In the genomic region with DNA sequence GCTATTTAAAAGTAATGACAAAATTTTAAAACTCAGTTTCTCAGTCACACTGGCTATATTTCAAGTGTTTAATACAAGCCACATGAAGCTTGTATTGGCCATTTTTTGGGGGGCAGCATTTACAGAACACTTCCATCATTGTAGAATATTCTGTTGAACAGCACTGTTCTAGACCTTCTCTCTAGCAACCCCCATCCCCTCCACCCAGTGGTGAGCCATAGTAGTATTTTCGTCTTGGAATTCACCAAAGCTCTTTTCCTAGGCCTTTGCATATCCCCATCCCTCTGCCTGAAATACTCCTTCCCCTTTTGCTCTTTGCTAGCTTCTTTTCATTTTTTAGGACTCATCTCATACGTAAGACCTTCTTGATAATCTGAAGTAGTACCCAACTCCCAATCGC, we compare ENCODE assay signal across 1 cellular context.
TF ChIP-seq lines count a peak whose summit lies in the region.

No MANE protein-coding gene starts in this region.

TF ChIP-seq in HepG2, 621 proteins besides CTCF, POLR2A, EP300 and RAD21 (continued from another document):
- TF ChIP-seq, protein P1, sequence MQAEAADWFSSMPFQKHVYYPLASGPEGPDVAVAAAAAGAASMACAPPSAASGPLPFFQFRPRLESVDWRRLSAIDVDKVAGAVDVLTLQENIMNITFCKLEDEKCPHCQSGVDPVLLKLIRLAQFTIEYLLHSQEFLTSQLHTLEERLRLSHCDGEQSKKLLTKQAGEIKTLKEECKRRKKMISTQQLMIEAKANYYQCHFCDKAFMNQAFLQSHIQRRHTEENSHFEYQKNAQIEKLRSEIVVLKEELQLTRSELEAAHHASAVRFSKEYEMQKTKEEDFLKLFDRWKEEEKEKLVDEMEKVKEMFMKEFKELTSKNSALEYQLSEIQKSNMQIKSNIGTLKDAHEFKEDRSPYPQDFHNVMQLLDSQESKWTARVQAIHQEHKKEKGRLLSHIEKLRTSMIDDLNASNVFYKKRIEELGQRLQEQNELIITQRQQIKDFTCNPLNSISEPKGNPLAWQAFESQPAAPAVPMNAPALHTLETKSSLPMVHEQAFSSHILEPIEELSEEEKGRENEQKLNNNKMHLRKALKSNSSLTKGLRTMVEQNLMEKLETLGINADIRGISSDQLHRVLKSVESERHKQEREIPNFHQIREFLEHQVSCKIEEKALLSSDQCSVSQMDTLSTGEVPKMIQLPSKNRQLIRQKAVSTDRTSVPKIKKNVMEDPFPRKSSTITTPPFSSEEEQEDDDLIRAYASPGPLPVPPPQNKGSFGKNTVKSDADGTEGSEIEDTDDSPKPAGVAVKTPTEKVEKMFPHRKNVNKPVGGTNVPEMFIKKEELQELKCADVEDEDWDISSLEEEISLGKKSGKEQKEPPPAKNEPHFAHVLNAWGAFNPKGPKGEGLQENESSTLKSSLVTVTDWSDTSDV (CRISPR knock-in tag; IDR thresholded peaks at IDR 0.05), result no peak
- TF ChIP-seq ZNF446 (CRISPR knock-in tag; IDR thresholded peaks at IDR 0.05) (no peak), BHLHE40 (IDR thresholded peaks at IDR 0.05; ENCODE audit: low read length) (no peak), ZNF34 (CRISPR knock-in tag; IDR thresholded peaks at IDR 0.05; ENCODE audit: borderline replicate concordance) (no peak), HMG20A (CRISPR knock-in tag; IDR thresholded peaks at IDR 0.05; ENCODE audit: borderline replicate concordance) (no peak), ZXDC (CRISPR knock-in tag; IDR thresholded peaks at IDR 0.05) (no peak), SALL1 (CRISPR knock-in tag; IDR thresholded peaks at IDR 0.05) (no peak), ZNF781 (CRISPR knock-in tag; IDR thresholded peaks at IDR 0.05; ENCODE audit: borderline replicate concordance, not compliant biosample characterization) (no peak), ZKSCAN1 (IDR thresholded peaks at IDR 0.05; ENCODE audit: low read length) (no peak), FUBP1 (CRISPR knock-in tag; IDR thresholded peaks at IDR 0.05; ENCODE audit: borderline replicate concordance) (no peak), ZNF710 (CRISPR knock-in tag; IDR thresholded peaks at IDR 0.05; ENCODE audit: borderline replicate concordance) (no peak), TOPORS (CRISPR knock-in tag; IDR thresholded peaks at IDR 0.05) (no peak)
- TF ChIP-seq, protein P2, sequence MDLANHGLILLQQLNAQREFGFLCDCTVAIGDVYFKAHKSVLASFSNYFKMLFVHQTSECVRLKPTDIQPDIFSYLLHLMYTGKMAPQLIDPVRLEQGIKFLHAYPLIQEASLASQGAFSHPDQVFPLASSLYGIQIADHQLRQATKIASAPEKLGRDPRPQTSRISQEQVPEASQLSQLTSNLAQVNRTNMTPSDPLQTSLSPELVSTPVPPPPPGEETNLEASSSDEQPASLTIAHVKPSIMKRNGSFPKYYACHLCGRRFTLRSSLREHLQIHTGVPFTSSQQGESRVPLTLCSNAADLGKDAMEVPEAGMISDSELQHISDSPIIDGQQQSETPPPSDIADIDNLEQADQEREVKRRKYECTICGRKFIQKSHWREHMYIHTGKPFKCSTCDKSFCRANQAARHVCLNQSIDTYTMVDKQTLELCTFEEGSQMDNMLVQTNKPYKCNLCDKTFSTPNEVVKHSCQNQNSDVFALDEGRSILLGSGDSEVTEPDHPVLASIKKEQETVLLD (CRISPR knock-in tag; IDR thresholded peaks at IDR 0.05; ENCODE audit: low read depth), result no peak
